1 cellular context compared by ENCODE assay signal in the genomic region with DNA sequence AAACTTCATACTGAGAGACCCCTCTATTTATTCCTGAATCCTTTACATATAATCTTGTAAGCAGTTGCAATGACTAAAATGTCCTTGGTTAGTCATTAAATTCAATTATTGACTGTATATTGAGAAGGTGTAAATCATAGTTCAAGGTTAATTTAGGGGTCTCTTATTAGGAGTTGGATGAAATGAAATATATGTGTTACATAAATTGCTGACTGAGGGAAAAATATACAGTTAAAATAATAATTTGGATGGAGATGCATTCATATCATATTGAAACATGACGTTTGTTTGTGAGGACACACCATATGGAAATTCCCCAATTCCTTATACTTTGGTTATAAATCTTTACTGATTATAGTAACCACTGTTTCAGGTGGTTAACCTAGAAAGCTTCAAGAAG.
TF ChIP-seq lines count a peak whose summit lies in the region.

No MANE protein-coding gene starts in this region.

TF ChIP-seq in HepG2, 621 proteins besides CTCF, POLR2A, EP300 and RAD21 (continued from another document):
- TF ChIP-seq PATZ1 (CRISPR knock-in tag; IDR thresholded peaks at IDR 0.05) (no peak), MAFK (conservative IDR thresholded peaks at IDR 0.05 in 1 of 2, IDR thresholded peaks at IDR 0.05 in 1 of 2; ENCODE audit: low read length in 2 of 2) (peak; percentile 62 to 81; a peak in 3 of 4 replicates)
